ENCODE assay signal across 8 cellular contexts in the genomic region with DNA sequence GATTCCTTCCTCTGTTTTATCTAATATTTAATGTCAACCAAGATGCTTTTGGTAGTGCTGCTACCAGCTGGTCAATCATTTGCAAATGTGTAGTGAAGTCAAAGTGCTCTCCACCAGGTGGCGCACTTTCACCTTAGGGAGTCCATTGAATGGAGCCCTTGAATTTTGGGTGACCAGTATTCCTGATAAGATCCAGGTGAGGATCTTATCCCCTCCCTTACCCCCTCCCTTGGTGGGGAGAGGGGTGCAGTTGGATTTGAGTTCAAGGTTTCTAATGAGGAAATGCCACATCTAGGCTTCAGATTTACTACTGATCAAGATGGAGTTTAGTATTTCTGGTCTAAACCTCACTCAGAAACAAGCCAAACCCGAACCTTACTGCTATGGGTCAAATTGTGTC. TPM values are rescaled to one million over a fixed set of nuclear protein-coding genes. Genes with fewer than 3 reads are reported as not detected.
DNase-seq lines count a peak whose midpoint lies in the region; ATAC-seq and TF ChIP-seq lines count a peak whose summit lies in the region.

No MANE protein-coding gene starts in this region.

- H3K79me2 ChIP-seq in SK-N-SH (ENCODE audit: insufficient read depth) = no peaks in the 10 kb centered on the region

- no peaks in the 10 kb centered on the region for H3K9me3 Mint-ChIP-seq in activated naive CD4-positive, alpha-beta T cell treated with anti-CD3 and anti-CD28 coated beads, Interleukin-2, amount 50 U/mL, for 72 hours
- H3K9me3 Mint-ChIP-seq in progenitor cell of endocrine pancreas (ENCODE audit: low read depth) = no peaks in the 10 kb centered on the region

- no peak overlapping the region for H3K27ac ChIP-seq in SK-N-SH (ENCODE audit: low read depth in 2 of 2, low read length in 1 of 2)
- no peak overlapping the region for H3K27ac ChIP-seq in vagina

- H3K9me2 ChIP-seq in SK-N-SH = no peaks in the 10 kb centered on the region

- intact Hi-C loops in head of caudate nucleus (cut with DNase I) = loop anchor here (2.0 to 10.0 kb wide), 2 partner anchors 107 to 297 kb away; no protein-coding TSS in a partner anchor
- intact Hi-C loops in vagina (cut with DNase I) = loop anchor here (2.0 kb wide), 1 partner anchor 107 kb away; no protein-coding TSS in a partner anchor

- TF ChIP-seq CTCF in SK-N-SH (IDR thresholded peaks at IDR 0.05) (peak; percentile 99), progenitor cell of endocrine pancreas (IDR thresholded peaks at IDR 0.05; ENCODE audit: unreplicated experiment) (peak; percentile 95), vagina (IDR thresholded peaks at IDR 0.05) (peak; percentile 80 to 97 (median 90))

- 0 out of 4 replicates have a peak, but pooled peaks of 1 of the 2 experiments have one; percentile 12 for TF ChIP-seq EP300 in SK-N-SH (IDR thresholded peaks at IDR 0.05; ENCODE audit: borderline replicate concordance in 1 of 2, low read depth in 1 of 2, low read length in 1 of 2)

- whole genome bisulfite sequencing in SK-N-SH (ENCODE audit: low lambda C conversion rate) = 45% methylated on average over 2 of the region's 2 CpGs

- peak; percentile 49 for DNase-seq in DMS153 (lab: John Stamatoyannopoulos, UW)
- peak; percentile 64 for DNase-seq in MG63
- peak; percentile 74 for DNase-seq in SK-N-SH
- peak; percentile 66 to 88 for DNase-seq in activated naive CD4-positive, alpha-beta T cell treated with anti-CD3 and anti-CD28 coated beads, Interleukin-2, amount 50 U/mL, for 72 hours (ENCODE audit: low spot score in 2 of 2)
- DNase-seq in head of caudate nucleus = peak; percentile 79 to 99 (median 95)
- DNase-seq in progenitor cell of endocrine pancreas (ENCODE audit: low spot score, unreplicated experiment) = peak; percentile 83
- no peak for DNase-seq in vagina (ENCODE audit: extremely low spot score in 2 of 2)

- H3K36me3 Mint-ChIP-seq in activated naive CD4-positive, alpha-beta T cell treated with anti-CD3 and anti-CD28 coated beads, Interleukin-2, amount 50 U/mL, for 72 hours = no peaks in the 10 kb centered on the region
- no peaks in the 10 kb centered on the region for H3K36me3 Mint-ChIP-seq in progenitor cell of endocrine pancreas (ENCODE audit: insufficient read depth)

- POLR2A ChIA-PET in SK-N-SH (lab: Yijun Ruan, JAX) = interaction anchor here (1.1 kb wide), 1 partner anchor 105 kb away, joined by 5 read pairs; no protein-coding TSS in a partner anchor

- H3K4me3 Mint-ChIP-seq in progenitor cell of endocrine pancreas (ENCODE audit: low read depth) = no peak overlapping the region

- H3K4me1 Mint-ChIP-seq in progenitor cell of endocrine pancreas (ENCODE audit: low read depth) = no peaks in the 10 kb centered on the region

- TF ChIP-seq POLR2A in vagina (IDR thresholded peaks at IDR 0.05) = no peak

- H3K27me3 Mint-ChIP-seq in progenitor cell of endocrine pancreas = peaks cover 37% of the 10 kb centered on the region

- H3K36me3 ChIP-seq in MG63 (no peaks in the 10 kb centered on the region), SK-N-SH (replicated peaks in 1 of 2; ENCODE audit: control insufficient read depth in 1 of 2, insufficient read depth in 2 of 2, low read length in 1 of 2) (no peaks in the 10 kb centered on the region), vagina (no peaks in the 10 kb centered on the region)

- CTCF ChIA-PET in SK-N-SH (lab: Yijun Ruan, JAX) = interaction anchor here (0.6 to 13.2 kb wide), 58 partner anchors 8 to 885 kb away, joined by 3 to 708 read pairs (median 5); partner anchors contain the start of genes E2F6, GREB1, LPIN1 and ROCK2

- H3K27me3 ChIP-seq in MG63 = peaks cover 8% of the 10 kb centered on the region
- peaks cover 12% of the 10 kb centered on the region; the same call in 1 of the 2 replicates for H3K27me3 ChIP-seq in SK-N-SH (ENCODE audit: insufficient read depth)
- no peaks in the 10 kb centered on the region for H3K27me3 ChIP-seq in vagina

- peak; percentile 93 for TF ChIP-seq RAD21 in SK-N-SH (IDR thresholded peaks at IDR 0.05; ENCODE audit: low read length)

- no peak overlapping the region for H3K4me2 ChIP-seq in SK-N-SH

- H4K20me1 ChIP-seq in SK-N-SH (ENCODE audit: insufficient read depth) = no peaks in the 10 kb centered on the region

- no peaks in the 10 kb centered on the region for H3K9me3 ChIP-seq in MG63
- H3K9me3 ChIP-seq in SK-N-SH = no peaks in the 10 kb centered on the region
- no peaks in the 10 kb centered on the region for H3K9me3 ChIP-seq in vagina

- peaks cover 0 to 3% of the 10 kb centered on the region in 2 experiments; a peak in 1 of 4 replicates for H3K4me1 ChIP-seq in SK-N-SH (ENCODE audit: control insufficient read depth in 1 of 2, insufficient read depth in 2 of 2, low read depth in 1 of 2, low read length in 1 of 2)
- peaks cover 8% of the 10 kb centered on the region for H3K4me1 ChIP-seq in vagina

- no peaks in the 10 kb centered on the region for H3F3A ChIP-seq in SK-N-SH (replicated peaks; ENCODE audit: insufficient read depth)

- no peak overlapping the region for H3K4me3 ChIP-seq in MG63
- no peak overlapping the region; a peak in 1 of 4 replicates for H3K4me3 ChIP-seq in SK-N-SH (ENCODE audit: low read depth in 2 of 2, low read length in 1 of 2)
- H3K4me3 ChIP-seq in vagina = no peak overlapping the region

- no peak overlapping the region for H3K9ac ChIP-seq in SK-N-SH

- no peak overlapping the region for H3K27ac Mint-ChIP-seq in activated naive CD4-positive, alpha-beta T cell treated with anti-CD3 and anti-CD28 coated beads, Interleukin-2, amount 50 U/mL, for 72 hours
- no peak overlapping the region for H3K27ac Mint-ChIP-seq in progenitor cell of endocrine pancreas

- H2AFZ ChIP-seq in SK-N-SH (ENCODE audit: low read depth) = no peak overlapping the region

- peak; percentile 81 for ATAC-seq in GM21529 (IDR thresholded peaks at IDR 0.05; ENCODE audit: unreplicated experiment)
- peak; percentile 76 for ATAC-seq in activated naive CD4-positive, alpha-beta T cell treated with anti-CD3 and anti-CD28 coated beads, Interleukin-2, amount 50 U/mL, for 72 hours

TF ChIP-seq in SK-N-SH, 30 proteins besides CTCF, POLR2A, EP300 and RAD21:
- TF ChIP-seq CHD2 (IDR thresholded peaks at IDR 0.05; ENCODE audit: low read length, partially characterized antibody) = peak; percentile 47
- TF ChIP-seq RCOR1 (IDR thresholded peaks at IDR 0.05; ENCODE audit: low read length) = peak; percentile 28; the same call in 1 of the 2 replicates
- no peak for TF ChIP-seq RXRA (IDR thresholded peaks at IDR 0.05; ENCODE audit: borderline replicate concordance, low read depth)
- peak; percentile 99 for TF ChIP-seq SMC3 (IDR thresholded peaks at IDR 0.05; ENCODE audit: low read depth, low read length)
- TF ChIP-seq FOXJ3 (CRISPR knock-in tag; IDR thresholded peaks at IDR 0.05) = no peak
- TF ChIP-seq YY1 (IDR thresholded peaks at IDR 0.05; ENCODE audit: low read depth) = 0 out of 2 replicates have a peak, but pooled peaks have one; percentile 20
- TF ChIP-seq IRF3 (IDR thresholded peaks at IDR 0.05; ENCODE audit: low read depth, low read length) = peak; percentile 3; the same call in 1 of the 2 replicates
- peak; percentile 24; the same call in 1 of the 2 replicates for TF ChIP-seq GATA2 (CRISPR knock-in tag; IDR thresholded peaks at IDR 0.05)

RNA-seq across cellular contexts. Expression of gene E2F6, which starts 12.0 kb away (rescaled TPM):
- total RNA-seq in MG63 (2014; rRNA removed; shearing (Covaris generic); ENCODE audit: low replicate concordance) = 20.8 and 29.4 TPM in 2 replicates
- 15.3 and 19.7 TPM in 2 replicates for polyA plus RNA-seq in SK-N-SH (2012; rRNA removed)
- 18.9 and 19.2 TPM in 2 replicates for polyA plus RNA-seq in SK-N-SH (2012; cell fraction: cytosol; rRNA removed)
- polyA plus RNA-seq in SK-N-SH (2012; cell fraction: nucleus; rRNA removed) = 28.1 and 36.0 TPM in 2 replicates
- 1 to 10 TPM; 7.2 to 7.9 TPM for total RNA-seq in activated naive CD4-positive, alpha-beta T cell treated with anti-CD3 and anti-CD28 coated beads, Interleukin-2, amount 50 U/mL, for 72 hours
- total RNA-seq in progenitor cell of endocrine pancreas (21.4 and 22.9 TPM in 2 replicates), vagina (9.1 TPM)

RNA-seq across cellular contexts. Expression of gene GREB1, which starts 55.9 kb away (rescaled TPM):
- 2.7 and 3.1 TPM in 2 replicates for total RNA-seq in MG63 (2014; rRNA removed; shearing (Covaris generic); ENCODE audit: low replicate concordance)
- polyA plus RNA-seq in SK-N-SH (2012; rRNA removed) = 2.7 and 2.9 TPM in 2 replicates
- polyA plus RNA-seq in SK-N-SH (2012; cell fraction: cytosol; rRNA removed) = 2.2 and 3.6 TPM in 2 replicates
- polyA plus RNA-seq in SK-N-SH (2012; cell fraction: nucleus; rRNA removed) = 5.0 and 7.1 TPM in 2 replicates
- 1 to 10 TPM in 1 of 2 donors, under 1 TPM in 1; 0.91 to 1.2 TPM for total RNA-seq in activated naive CD4-positive, alpha-beta T cell treated with anti-CD3 and anti-CD28 coated beads, Interleukin-2, amount 50 U/mL, for 72 hours
- total RNA-seq in progenitor cell of endocrine pancreas (78.8 and 82.5 TPM in 2 replicates), vagina (35.4 TPM)

Comparison
In these comparisons a context has a peak if more than half of its experiments do, and no peak if none do; other contexts are left out.
1. DNase-seq: peak in DMS153 (single experiment), MG63 (single experiment), SK-N-SH (single experiment), activated naive CD4-positive, alpha-beta T cell treated with anti-CD3 and anti-CD28 coated beads, Interleukin-2, amount 50 U/mL, for 72 hours (2 of 2), head of caudate nucleus (42 of 42) and progenitor cell of endocrine pancreas (single experiment); none in vagina (0 of 2).
2. Peak in every context shown above with its lines, with median percentiles within 50 percentile points of each other: CTCF ChIP-seq.